Comparison of ENCODE assay signal across 29 cellular contexts in genomic region chr14:20748439-20748838, GRCh38. TPM values are rescaled to one million over a fixed set of nuclear protein-coding genes. Genes with fewer than 3 reads are reported as not detected.
DNase-seq lines count a peak whose midpoint lies in the region; ATAC-seq and FAIRE-seq lines count a peak whose summit lies in the region.
"Had no signal": no experiment of that assay in that cellular context is flagged by ENCODE, and none has a peak within 500 bp of the region (broad histone marks: within the 10 kb centered on the region; RNA-seq: fewer than 3 reads in every experiment).

No MANE protein-coding gene starts in this region.

- peak; percentile 63 for ATAC-seq in left colon
- no peak for ATAC-seq in HG03196 (IDR thresholded peaks at IDR 0.05; ENCODE audit: unreplicated experiment)
- ATAC-seq: GM12878 had no signal

- no peak for FAIRE-seq in small intestine (lab: Jason Lieb, UNC)
- FAIRE-seq: A204.1, GM12878, GM12892 had no signal

- no peaks in the 10 kb centered on the region for H3K4me1 ChIP-seq in small intestine (ENCODE audit: control insufficient read depth in 2 of 2, insufficient read depth in 1 of 2, low read depth in 1 of 2, low read length in 1 of 2)
- H3K4me1 ChIP-seq: BE2C, BLaER1 had no signal

- intact Hi-C loops in left colon (cut with DNase I, micrococcal nuclease): no loop called here

- H3K9me3 ChIP-seq in small intestine (ENCODE audit: control insufficient read depth, low read depth): no peaks in the 10 kb centered on the region
- H3K9me3 ChIP-seq: BE2C had no signal

- no peak overlapping the region for H3K4me3 ChIP-seq in small intestine (ENCODE audit: low read depth in 1 of 2, low read length in 2 of 2)
- H3K4me3 ChIP-seq: BLaER1, GM12878 had no signal

- H3K27ac ChIP-seq in small intestine (ENCODE audit: low read depth in 1 of 2, low read length in 1 of 2): no peak overlapping the region
- H3K27ac ChIP-seq: BLaER1 had no signal

- WGBS in small intestine, 3 donors: 53 to 77% (median 70%) methylated on average over 2 of the region's 2 CpGs

- H3K27me3 ChIP-seq in small intestine (ENCODE audit: control insufficient read depth in 2 of 2, insufficient read depth in 2 of 2, low read length in 2 of 2): no peaks in the 10 kb centered on the region
- H3K27me3 ChIP-seq: BLaER1 had no signal

- DNase-seq in left colon: no peak
- peak; percentile 61 for DNase-seq in small intestine
- no peak for DNase-seq in kidney glomerular epithelial cell (lab: John Stamatoyannopoulos, UW)
- DNase-seq in midbrain (lab: John Stamatoyannopoulos, UW): no peak
- DNase-seq: 8988T; ACHN; BE2C; C1 segment of cervical spinal cord; CD4-positive, alpha-beta memory T cell; CD4-positive, CD25-positive, alpha-beta regulatory T cell; CD8-positive, alpha-beta memory T cell; COR-L47; DMS 273 treated with DMSO at 0.1 percent for 48 hours; DMS153; DMS53; DMS79; DND-41; EL; GDM1 had no signal

- H3K36me3 ChIP-seq in small intestine (ENCODE audit: control insufficient read depth in 2 of 2, insufficient read depth in 2 of 2, low read length in 2 of 2): no peaks in the 10 kb centered on the region
- H3K36me3 ChIP-seq: BE2C, BLaER1 had no signal

RNA-seq across cellular contexts. Expression of gene EDDM3A, which starts 2.8 kb away (rescaled TPM):
- total RNA-seq in left colon: not detected
- not detected for polyA plus RNA-seq in small intestine
- total RNA-seq: A673; CD4-positive, alpha-beta memory T cell; CD4-positive, CD25-positive, alpha-beta regulatory T cell; CD8-positive, alpha-beta memory T cell; Daoy; G401; GM12878 had no signal
- polyA plus RNA-seq: AG04450; CD14-positive monocyte; CD4-positive, alpha-beta memory T cell; CD4-positive, CD25-positive, alpha-beta regulatory T cell; CD8-positive, alpha-beta memory T cell; GM12878 had no signal

RNA-seq across cellular contexts. Expression of gene EDDM3B, which starts 19.8 kb away (rescaled TPM):
- not detected for total RNA-seq in left colon
- not detected for polyA plus RNA-seq in small intestine
- total RNA-seq: A673; CD4-positive, alpha-beta memory T cell; CD4-positive, CD25-positive, alpha-beta regulatory T cell; CD8-positive, alpha-beta memory T cell; Daoy; G401; GM12878 had no signal
- polyA plus RNA-seq: AG04450; CD14-positive monocyte; CD4-positive, alpha-beta memory T cell; CD4-positive, CD25-positive, alpha-beta regulatory T cell; CD8-positive, alpha-beta memory T cell; GM12878 had no signal

RNA-seq across cellular contexts. Expression of gene RNASE6, which starts 32.6 kb away (rescaled TPM):
- total RNA-seq in left colon: 10 to 100 TPM in 1 of 2 donors, 1 to 10 TPM in 1; 3.2 to 11.8 TPM
- 10 to 100 TPM in 1 of 3 donors, 1 to 10 TPM in 2; 3.1 to 10.8 (median 9.9) TPM for polyA plus RNA-seq in small intestine
- total RNA-seq: A673, G401 had no signal
- polyA plus RNA-seq: AG04450 had no signal

RNA-seq across cellular contexts. Expression of gene RNASE1, which starts 54.2 kb away (rescaled TPM):
- total RNA-seq in left colon: 100 to 1,000 TPM; 124 to 420 TPM
- 100 to 1,000 TPM in 1 of 3 donors, 10 to 100 TPM in 2; 51.3 to 229 (median 87.9) TPM for polyA plus RNA-seq in small intestine
- total RNA-seq: A673; CD4-positive, CD25-positive, alpha-beta regulatory T cell had no signal
- polyA plus RNA-seq: AG04450; CD4-positive, alpha-beta memory T cell; CD4-positive, CD25-positive, alpha-beta regulatory T cell; CD8-positive, alpha-beta memory T cell had no signal

RNA-seq across cellular contexts. Expression of gene ANG, which starts 59.9 kb away (rescaled TPM):
- total RNA-seq in left colon: 10 to 100 TPM; 49.2 to 50.4 TPM
- 10 to 100 TPM; 13.4 to 24.9 (median 16.8) TPM for polyA plus RNA-seq in small intestine
